Comparison of ENCODE assay signal across 10 cellular contexts in genomic region chr1:25360596-25361581, GRCh38. TPM values are rescaled to one million over a fixed set of nuclear protein-coding genes. Genes with fewer than 3 reads are reported as not detected.
DNase-seq lines count a peak whose midpoint lies in the region; ATAC-seq and TF ChIP-seq lines count a peak whose summit lies in the region.
"Had no signal": no experiment of that assay in that cellular context is flagged by ENCODE, and none has a peak within 500 bp of the region (broad histone marks: within the 10 kb centered on the region; RNA-seq: fewer than 3 reads in every experiment).

No MANE protein-coding gene starts in this region.

- no peaks in the 10 kb centered on the region for H3K27me3 ChIP-seq in H7 (ENCODE audit: control insufficient read depth, insufficient read depth, low read length)

- H3K36me3 ChIP-seq in H7 (replicated peaks; ENCODE audit: control insufficient read depth, insufficient read depth, low read length) = peaks cover 6% of the 10 kb centered on the region

- no peak for ATAC-seq in GM21515 (IDR thresholded peaks at IDR 0.05; ENCODE audit: unreplicated experiment)

- no peak for TF ChIP-seq CTCF in HFF-Myc (IDR thresholded peaks at IDR 0.05; ENCODE audit: low read depth, low read length, missing control alignments)

- no peak overlapping the region for H3K4me3 ChIP-seq in HFF-Myc (replicated peaks; ENCODE audit: low read depth, low read length)
- no peak overlapping the region for H3K4me3 ChIP-seq in H7 (ENCODE audit: insufficient read depth, low read depth, low read length)

- DNase-seq in A172 (ENCODE audit: low spot score) (peak; percentile 67), HFF-Myc (ENCODE audit: extremely low read depth, low read depth) (peak; percentile 40), amniotic epithelial cell (ENCODE audit: low read depth) (peak; percentile 73), kidney tubule cell (ENCODE audit: low spot score) (peak; percentile 67), dedifferentiated amniotic fluid mesenchymal stem cell (ENCODE audit: extremely low spot score) (no peak), NCI-H524 treated with DMSO at 0.1 percent for 48 hours (lab: John Stamatoyannopoulos, UW) (no peak), H7 (no peak)
- DNase-seq: activated naive CD4-positive, alpha-beta T cell treated with anti-CD3 and anti-CD28 coated beads for 36 hours; NCI-H510A had no signal

RNA-seq across cellular contexts. Expression of gene TMEM50A, which starts 22.8 kb away (rescaled TPM):
- total RNA-seq in A172 (2014; rRNA removed; shearing (Covaris generic)) = 70.5 and 78.7 TPM in 2 replicates
- total RNA-seq in H7 (2014; rRNA removed; shearing (Covaris generic)) = 79.7 and 90.5 TPM in 2 replicates

RNA-seq across cellular contexts. Expression of gene RHCE, which starts 59.7 kb away (rescaled TPM):
- total RNA-seq in A172 (2014; rRNA removed; shearing (Covaris generic)) = 0.38 TPM in 1 of 2 replicates, not detected in the other
- 0.62 and 0.70 TPM in 2 replicates for total RNA-seq in H7 (2014; rRNA removed; shearing (Covaris generic))

Comparison
In these comparisons a context has a peak if more than half of its experiments do, and no peak if none do; other contexts are left out.
1. DNase-seq: peak in A172 (single experiment), HFF-Myc (single experiment), amniotic epithelial cell (single experiment) and kidney tubule cell (single experiment); none in dedifferentiated amniotic fluid mesenchymal stem cell (single experiment), NCI-H524 treated with DMSO at 0.1 percent for 48 hours (single experiment) and H7 (single experiment).